ENCODE assay signal across 10 cellular contexts in genomic region chr17:60887607-60888028, GRCh38.
DNase-seq lines count a peak whose midpoint lies in the region; ATAC-seq lines count a peak whose summit lies in the region.
"Had no signal": no experiment of that assay in that cellular context is flagged by ENCODE, and none has a peak within 500 bp of the region (broad histone marks: within the 10 kb centered on the region; RNA-seq: fewer than 3 reads in every experiment).

No MANE protein-coding gene starts in this region.

- peak overlapping the region; percentile 46 for H3K27ac Mint-ChIP-seq in activated T-cell treated with anti-CD3 and anti-CD28 coated beads, Interleukin-2, amount 50 U/mL, for 72 hours

- H3K36me3 Mint-ChIP-seq in activated T-cell treated with anti-CD3 and anti-CD28 coated beads, Interleukin-2, amount 50 U/mL, for 72 hours (ENCODE audit: insufficient read depth in 2 of 2): peaks cover 0 to 1% of the 10 kb centered on the region in 2 donors

- no peak for DNase-seq in activated T-cell treated with anti-CD3 and anti-CD28 coated beads, Interleukin-2, amount 50 U/mL, for 72 hours
- DNase-seq in activated T-cell treated with anti-CD3 and anti-CD28 coated beads for 4 hours (no peak), SJCRH30 (no peak), germinal center (ENCODE audit: low spot score) (no peak)
- DNase-seq: cortex of kidney, SHP77 treated with DMSO at 0.1 percent for 48 hours had no signal

- H3K27ac ChIP-seq in SJCRH30 (peak overlapping the region; percentile 82), iPS-18a (ENCODE audit: low read length) (peak overlapping the region; percentile 63), thymus (ENCODE audit: low read depth) (no peak overlapping the region)

- ATAC-seq in activated T-cell treated with anti-CD3 and anti-CD28 coated beads, Interleukin-2, amount 50 U/mL, for 72 hours (replicated peaks in 1 of 2): no peak
- no peak for ATAC-seq in HG03520 (IDR thresholded peaks at IDR 0.05; ENCODE audit: unreplicated experiment)
- no peak for ATAC-seq in GM19328 (IDR thresholded peaks at IDR 0.05; ENCODE audit: unreplicated experiment)

- peak overlapping the region; percentile 57 for H3K4me3 Mint-ChIP-seq in activated T-cell treated with anti-CD3 and anti-CD28 coated beads, Interleukin-2, amount 50 U/mL, for 72 hours

- H3K9me3 ChIP-seq in SJCRH30 (replicated peaks): no peaks in the 10 kb centered on the region
- no peaks in the 10 kb centered on the region for H3K9me3 ChIP-seq in iPS-18a (ENCODE audit: control insufficient read depth, low read depth, low read length)
- H3K9me3 ChIP-seq in thymus (ENCODE audit: control insufficient read depth): no peaks in the 10 kb centered on the region

- H3K4me3 ChIP-seq in SJCRH30 (peak overlapping the region; percentile 89), iPS-18a (ENCODE audit: low read length) (peak overlapping the region; percentile 61), thymus (ENCODE audit: low read length) (peak overlapping the region; percentile 22)

- H3K27me3 ChIP-seq in SJCRH30 (no peaks in the 10 kb centered on the region), iPS-18a (ENCODE audit: control insufficient read depth, insufficient read depth, low read length) (no peaks in the 10 kb centered on the region), thymus (ENCODE audit: control insufficient read depth, insufficient read depth) (no peaks in the 10 kb centered on the region)

- H3K36me3 ChIP-seq in SJCRH30 (no peaks in the 10 kb centered on the region), iPS-18a (ENCODE audit: control insufficient read depth, low read depth, low read length) (no peaks in the 10 kb centered on the region), thymus (ENCODE audit: control insufficient read depth, insufficient read depth) (no peaks in the 10 kb centered on the region)

- peaks cover 1 to 2% of the 10 kb centered on the region in 2 donors for H3K9me3 Mint-ChIP-seq in activated T-cell treated with anti-CD3 and anti-CD28 coated beads, Interleukin-2, amount 50 U/mL, for 72 hours

- H3K4me1 ChIP-seq in SJCRH30: peaks cover 4% of the 10 kb centered on the region
- peaks cover 9% of the 10 kb centered on the region for H3K4me1 ChIP-seq in iPS-18a (ENCODE audit: control insufficient read depth, low read depth, low read length)
- no peaks in the 10 kb centered on the region for H3K4me1 ChIP-seq in thymus (ENCODE audit: control insufficient read depth, insufficient read depth, low read length)

- no peaks in the 10 kb centered on the region for H3K4me1 Mint-ChIP-seq in activated T-cell treated with anti-CD3 and anti-CD28 coated beads, Interleukin-2, amount 50 U/mL, for 72 hours (ENCODE audit: low read depth)

- no peaks in the 10 kb centered on the region for H3K27me3 Mint-ChIP-seq in activated T-cell treated with anti-CD3 and anti-CD28 coated beads, Interleukin-2, amount 50 U/mL, for 72 hours (ENCODE audit: low read depth)

- H3K9ac ChIP-seq in iPS-18a (ENCODE audit: low read length): peak overlapping the region; percentile 71

Comparison
In these comparisons a context has a peak if more than half of its experiments do, and no peak if none do; other contexts are left out.
1. H3K4me3 ChIP-seq: peak in every context shown above with its lines; median percentile 89 in SJCRH30; 61 in iPS-18a; 22 in thymus.